8 cellular contexts compared by ENCODE assay signal in genomic region chr5:154940375-154940771, GRCh38. TPM values are rescaled to one million over a fixed set of nuclear protein-coding genes. Genes with fewer than 3 reads are reported as not detected.
A peak's percentile ranks its signal among the peaks of the same experiment; 100 is the strongest.
DNase-seq lines count a peak whose midpoint lies in the region; TF ChIP-seq lines count a peak whose summit lies in the region.

No MANE protein-coding gene starts in this region.

- H3F3A ChIP-seq in SU-DHL-6 (ENCODE audit: insufficient read depth), result peaks cover 15% of the 10 kb centered on the region

- H3K4me1 ChIP-seq in fibroblast of lung (ENCODE audit: control insufficient read depth, extremely low read depth, insufficient read depth, low read length) (peaks cover 9% of the 10 kb centered on the region), rectal smooth muscle tissue (ENCODE audit: control insufficient read depth, insufficient read depth, low read length) (peaks cover 19% of the 10 kb centered on the region)

- no peaks in the 10 kb centered on the region for H4K20me1 ChIP-seq in SU-DHL-6 (ENCODE audit: low read depth, low read length)
- no peaks in the 10 kb centered on the region for H4K20me1 ChIP-seq in fibroblast of lung (ENCODE audit: control insufficient read depth, extremely low read depth, insufficient read depth, low read length)

- H3K79me2 ChIP-seq in SU-DHL-6 (ENCODE audit: insufficient read depth, low read length) (peaks cover 63% of the 10 kb centered on the region), fibroblast of lung (ENCODE audit: control insufficient read depth, insufficient read depth, low read length) (peaks cover 41% of the 10 kb centered on the region)

- H2AFZ ChIP-seq in SU-DHL-6 (ENCODE audit: low read depth, low read length, severe bottlenecking), result peak overlapping the region; percentile 84
- peak overlapping the region; percentile 82 for H2AFZ ChIP-seq in fibroblast of lung (ENCODE audit: low read length)

- H3K9ac ChIP-seq in SU-DHL-6 (ENCODE audit: low read length), result peak overlapping the region; percentile 75
- H3K9ac ChIP-seq in fibroblast of lung (ENCODE audit: insufficient read depth, low read length), result peak overlapping the region; percentile 40
- no peak overlapping the region for H3K9ac ChIP-seq in rectal smooth muscle tissue (ENCODE audit: low read length)

- H3K9me2 ChIP-seq in SU-DHL-6 (replicated peaks; ENCODE audit: insufficient read depth, low read length), result no peaks in the 10 kb centered on the region

- H3K9me3 ChIP-seq in SU-DHL-6 (ENCODE audit: insufficient read depth, low read length) (no peaks in the 10 kb centered on the region), fibroblast of lung (ENCODE audit: control insufficient read depth, insufficient read depth, low read depth, low read length) (no peaks in the 10 kb centered on the region)

- H3K4me3 ChIP-seq in GM12864 (ENCODE audit: low read depth, low read length), result peak overlapping the region; percentile 75
- H3K4me3 ChIP-seq in SU-DHL-6 (ENCODE audit: insufficient read depth, low read length, poor library complexity, severe bottlenecking), result peak overlapping the region; percentile 62
- H3K4me3 ChIP-seq in fibroblast of lung (replicated peaks in 1 of 4; ENCODE audit: control extremely low read depth in 1 of 4, insufficient read depth in 1 of 4, low read depth in 3 of 4, low read length in 4 of 4), result peak overlapping the region; percentile 62 to 97 (median 88)
- peak overlapping the region; percentile 98 for H3K4me3 ChIP-seq in rectal smooth muscle tissue (ENCODE audit: low read length)

- DNase-seq in GM12864 (ENCODE audit: low read depth) (no peak), fibroblast of lung (ENCODE audit: low read depth in 2 of 2) (no peak), GDM1 (lab: John Stamatoyannopoulos, UW) (no peak), NCI-H524 (lab: John Stamatoyannopoulos, UW) (no peak)
- DNase-seq in activated effector memory CD4-positive, alpha-beta T cell treated with Interleukin-2 at 50 U/mL for 16 hours, result no peak
- DNase-seq in NK-92 treated with Interleukin-12 subunit alpha and Interleukin-12 subunit beta, amount 100 ng/mL, for 24 hours (lab: John Stamatoyannopoulos, UW), result no peak

- H3K27me3 ChIP-seq in SU-DHL-6 (ENCODE audit: low read length), result no peaks in the 10 kb centered on the region
- no peaks in the 10 kb centered on the region for H3K27me3 ChIP-seq in fibroblast of lung (ENCODE audit: control insufficient read depth, insufficient read depth, low read length)
- no peaks in the 10 kb centered on the region for H3K27me3 ChIP-seq in rectal smooth muscle tissue (ENCODE audit: control insufficient read depth, insufficient read depth, low read length)

- H3K27ac ChIP-seq in SU-DHL-6 (ENCODE audit: low read depth, low read length) (peak overlapping the region; percentile 35; the same call in 1 of the 2 replicates), fibroblast of lung (ENCODE audit: insufficient read depth, low read length) (peak overlapping the region; percentile 58), rectal smooth muscle tissue (ENCODE audit: low read depth, low read length) (peak overlapping the region; percentile 70)

- H3K4me2 ChIP-seq in SU-DHL-6 (ENCODE audit: low read depth, low read length, poor library complexity, severe bottlenecking) (peak overlapping the region; percentile 70), fibroblast of lung (ENCODE audit: extremely low read depth, insufficient read depth, low read length) (peak overlapping the region; percentile 71)

- TF ChIP-seq CTCF in GM12864 (IDR thresholded peaks at IDR 0.05; ENCODE audit: low read depth, low read length, missing control alignments) (no peak), SU-DHL-6 (IDR thresholded peaks at IDR 0.05; ENCODE audit: insufficient read depth, low read length, poor library complexity, severe bottlenecking) (no peak), fibroblast of lung (conservative IDR thresholded peaks at IDR 0.05 in 1 of 2, IDR thresholded peaks at IDR 0.05 in 1 of 2; ENCODE audit: low read depth in 1 of 2, low read length in 2 of 2) (no peak)

- H3K36me3 ChIP-seq in SU-DHL-6 (ENCODE audit: low read length) (no peaks in the 10 kb centered on the region), fibroblast of lung (ENCODE audit: control insufficient read depth, insufficient read depth, low read length) (no peaks in the 10 kb centered on the region), rectal smooth muscle tissue (ENCODE audit: control insufficient read depth, insufficient read depth, low read length) (no peaks in the 10 kb centered on the region)

RNA-seq across cellular contexts. Expression of gene MRPL22, which starts 0.5 kb away (rescaled TPM):
- 16.7 and 17.8 TPM in 2 replicates for total RNA-seq in fibroblast of lung
- polyA plus RNA-seq in fibroblast of lung, result 42.6 and 66.6 TPM in 2 replicates
- polyA plus RNA-seq in fibroblast of lung (2012), result 49.9 and 75.4 TPM in 2 replicates
- 3.5 and 17.3 TPM in 2 replicates for polyA minus RNA-seq in fibroblast of lung (ENCODE audit: low replicate concordance)

RNA-seq across cellular contexts. Expression of gene GEMIN5, which starts 2.4 kb away (rescaled TPM):
- 12.1 and 13.1 TPM in 2 replicates for total RNA-seq in fibroblast of lung
- 7.7 and 11.2 TPM in 2 replicates for polyA plus RNA-seq in fibroblast of lung
- 6.9 and 10.5 TPM in 2 replicates for polyA plus RNA-seq in fibroblast of lung (2012)
- polyA minus RNA-seq in fibroblast of lung (ENCODE audit: low replicate concordance), result 6.7 and 34.3 TPM in 2 replicates
